In genomic region chr1:153611356-153611755, GRCh38 we compare ENCODE assay signal across 1 cellular context.
TF ChIP-seq lines count a peak whose summit lies in the region.

No MANE protein-coding gene starts in this region.

TF ChIP-seq in H1, 55 proteins besides CTCF, POLR2A, EP300 and RAD21:
- no peak for TF ChIP-seq POLR2AphosphoS5 (IDR thresholded peaks at IDR 0.05; ENCODE audit: low read depth, low read length)
- TF ChIP-seq SIX5 (IDR thresholded peaks at IDR 0.05; ENCODE audit: low read depth, low read length), result no peak
- no peak for TF ChIP-seq EZH2 (IDR thresholded peaks at IDR 0.05; ENCODE audit: low read depth, low read length, severe bottlenecking)
- TF ChIP-seq CHD7 (IDR thresholded peaks at IDR 0.05; ENCODE audit: insufficient replicate concordance, low read length), result no peak
- no peak for TF ChIP-seq TBP (IDR thresholded peaks at IDR 0.05; ENCODE audit: low read depth, low read length)
- TF ChIP-seq TAF7 (optimal IDR thresholded peaks at IDR 0.05; ENCODE audit: borderline replicate concordance, low read depth, low read length), result no peak
- TF ChIP-seq TAF1 (IDR thresholded peaks at IDR 0.05; ENCODE audit: low read depth, low read length), result no peak
- TF ChIP-seq JUND (IDR thresholded peaks at IDR 0.05; ENCODE audit: low read length), result no peak
- no peak for TF ChIP-seq USF2 (IDR thresholded peaks at IDR 0.05; ENCODE audit: low read length)
- no peak for TF ChIP-seq MAX (IDR thresholded peaks at IDR 0.05)
- TF ChIP-seq HDAC6 (IDR thresholded peaks at IDR 0.05; ENCODE audit: low read depth, low read length), result no peak
- TF ChIP-seq BCL11A (IDR thresholded peaks at IDR 0.05; ENCODE audit: low read depth in 2 of 2, low read length in 2 of 2), result no peak
TF ChIP-seq in H1: peak in this region for 0.
